ENCODE assay signal across 24 cellular contexts in genomic region chr12:6358886-6359285, GRCh38. TPM values are rescaled to one million over a fixed set of nuclear protein-coding genes. Genes with fewer than 3 reads are reported as not detected.
"Had no signal": no experiment of that assay in that cellular context is flagged by ENCODE, and none has a peak within 500 bp of the region (broad histone marks: within the 10 kb centered on the region; RNA-seq: fewer than 3 reads in every experiment).

No MANE protein-coding gene starts in this region.

- H3K9me3 ChIP-seq: body of pancreas, thyroid gland, vagina had no signal

- H3K36me3 ChIP-seq: vagina had no signal

- H3K9me3 Mint-ChIP-seq: activated T-helper 2 cell treated with anti-CD3 and anti-CD28 coated beads, Interferon-gamma antibody, Interleukin-2, Interleukin-4, amounts not matched to agents 10 μg/mL and 5 μg/mL and 100 μg/mL, durations not matched to agents 14 hours and 24 hours and 36 hours; natural killer cell; stimulated activated naive B cell treated with anti-CD40 and anti-IgM and Interleukin-4, amounts not matched to agents 10 μg/mL and 1 μg/mL and 100 μg/mL, for 72 hours had no signal

- H3K27ac Mint-ChIP-seq: activated CD8-positive, alpha-beta memory T cell treated with anti-CD3 and anti-CD28 coated beads, Interleukin-2, amount 10 ng/mL, durations not matched to agents 7 days and 5 days; activated T-helper 2 cell treated with anti-CD3 and anti-CD28 coated beads, Interferon-gamma antibody, Interleukin-2, Interleukin-4, amounts not matched to agents 10 μg/mL and 5 μg/mL and 100 μg/mL, durations not matched to agents 14 hours and 24 hours and 36 hours; natural killer cell; stimulated activated naive B cell treated with anti-CD40 and anti-IgM and Interleukin-4, amounts not matched to agents 10 μg/mL and 1 μg/mL and 100 μg/mL, for 72 hours had no signal

- ATAC-seq: activated CD8-positive, alpha-beta memory T cell treated with anti-CD3 and anti-CD28 coated beads, Interleukin-2, amount 10 ng/mL, durations not matched to agents 7 days and 5 days; body of pancreas; left ventricle myocardium superior; natural killer cell; stimulated activated naive B cell treated with anti-CD40 and anti-IgM and Interleukin-4, amounts not matched to agents 10 μg/mL and 1 μg/mL and 100 μg/mL, for 72 hours had no signal

- H3K4me3 ChIP-seq: body of pancreas, skin epidermis, thyroid gland, vagina had no signal

- H3K4me3 Mint-ChIP-seq: activated CD8-positive, alpha-beta memory T cell treated with anti-CD3 and anti-CD28 coated beads, Interleukin-2, amount 10 ng/mL, durations not matched to agents 7 days and 5 days; natural killer cell; stimulated activated naive B cell treated with anti-CD40 and anti-IgM and Interleukin-4, amounts not matched to agents 10 μg/mL and 1 μg/mL and 100 μg/mL, for 72 hours had no signal

- DNase-seq: activated CD4-positive, alpha-beta T cell treated with anti-CD3 and anti-CD28 coated beads, Interleukin-2, amount 50 U/mL, for 48 hours; activated CD4-positive, CD25-positive, alpha-beta regulatory T cell treated with anti-CD3 and anti-CD28 coated beads, Interleukin-2, amount 50 U/mL, for 72 hours; activated CD8-positive, alpha-beta memory T cell treated with anti-CD3 and anti-CD28 coated beads, Interleukin-2, amount 10 ng/mL, durations not matched to agents 7 days and 5 days; activated naive CD4-positive, alpha-beta T cell treated with anti-CD3 and anti-CD28 coated beads, Interleukin-2, amount 50 U/mL, for 16 hours; activated T-cell treated with anti-CD3 and anti-CD28 coated beads, Interleukin-2, amount 50 U/mL, for 1 hour; amniotic stem cell; body of pancreas; caudate nucleus; cortex of kidney; effector CD8-positive, alpha-beta T cell; foreskin fibroblast; glutamatergic neuron; hypothalamus; left ventricle myocardium superior; mesenchymal stem cell; natural killer cell; stimulated activated CD4-positive, alpha-beta T cell treated with anti-CD3 and anti-CD28 coated beads, Interleukin-15, amount 100 ng/mL, for 24 hours; stimulated activated CD4-positive, alpha-beta T cell treated with anti-CD3 and anti-CD28 coated beads, Interleukin-4, amount 100 ng/mL, for 1 hour; stimulated activated naive B cell treated with anti-CD40 and anti-IgM and Interleukin-4, amounts not matched to agents 10 μg/mL and 1 μg/mL and 100 μg/mL, for 72 hours; T-helper 9 cell; thyroid gland had no signal

- H3K27ac ChIP-seq: body of pancreas, skin epidermis, thyroid gland, vagina had no signal

- H3K36me3 Mint-ChIP-seq: activated CD8-positive, alpha-beta memory T cell treated with anti-CD3 and anti-CD28 coated beads, Interleukin-2, amount 10 ng/mL, durations not matched to agents 7 days and 5 days; natural killer cell; stimulated activated naive B cell treated with anti-CD40 and anti-IgM and Interleukin-4, amounts not matched to agents 10 μg/mL and 1 μg/mL and 100 μg/mL, for 72 hours had no signal

- H3K27me3 ChIP-seq: body of pancreas, thyroid gland, vagina had no signal

RNA-seq across cellular contexts. Expression of gene SCNN1A, which starts 16.5 kb away (rescaled TPM):
- total RNA-seq: activated T-helper 2 cell treated with anti-CD3 and anti-CD28 coated beads, Interferon-gamma antibody, Interleukin-2, Interleukin-4, amounts not matched to agents 10 μg/mL and 5 μg/mL and 100 μg/mL, durations not matched to agents 14 hours and 24 hours and 36 hours had no signal

RNA-seq across cellular contexts. Expression of gene PLEKHG6, which starts 48.4 kb away (rescaled TPM):
- total RNA-seq: activated CD8-positive, alpha-beta memory T cell treated with anti-CD3 and anti-CD28 coated beads, Interleukin-2, amount 10 ng/mL, durations not matched to agents 7 days and 5 days; activated T-helper 2 cell treated with anti-CD3 and anti-CD28 coated beads, Interferon-gamma antibody, Interleukin-2, Interleukin-4, amounts not matched to agents 10 μg/mL and 5 μg/mL and 100 μg/mL, durations not matched to agents 14 hours and 24 hours and 36 hours; natural killer cell had no signal
